8 cellular contexts compared by ENCODE assay signal in genomic region chr5:36739751-36740221, GRCh38.
DNase-seq lines count a peak whose midpoint lies in the region; ATAC-seq and TF ChIP-seq lines count a peak whose summit lies in the region.

No MANE protein-coding gene starts in this region.

- H3K4me2 ChIP-seq in Loucy (ENCODE audit: low read depth, low read length, poor library complexity, severe bottlenecking), result no peak overlapping the region

- H3K4me1 ChIP-seq in Loucy (ENCODE audit: insufficient read depth, low read length, poor library complexity, severe bottlenecking) (peaks cover 8% of the 10 kb centered on the region), SJCRH30 (peaks cover 27% of the 10 kb centered on the region), cardiac muscle cell (ENCODE audit: low read depth) (no peaks in the 10 kb centered on the region)

- H3K36me3 ChIP-seq in Loucy (ENCODE audit: insufficient read depth, low read length), result no peaks in the 10 kb centered on the region
- H3K36me3 ChIP-seq in SJCRH30, result no peaks in the 10 kb centered on the region
- no peaks in the 10 kb centered on the region for H3K36me3 ChIP-seq in cardiac muscle cell

- no peaks in the 10 kb centered on the region for H3K79me2 ChIP-seq in Loucy (ENCODE audit: insufficient read depth, low read length)

- no peak overlapping the region for H3K4me3 ChIP-seq in Loucy (ENCODE audit: low read length, poor library complexity, severe bottlenecking)
- peak overlapping the region; percentile 50 for H3K4me3 ChIP-seq in SJCRH30
- no peak overlapping the region for H3K4me3 ChIP-seq in cardiac muscle cell

- H3K27ac ChIP-seq in SJCRH30 (peak overlapping the region; percentile 75), cardiac muscle cell (no peak overlapping the region)

- peak overlapping the region; percentile 98 for H2AFZ ChIP-seq in Loucy (ENCODE audit: low read length)

- H4K20me1 ChIP-seq in Loucy (ENCODE audit: insufficient read depth, low read length, poor library complexity, severe bottlenecking), result no peaks in the 10 kb centered on the region

- peak; percentile 63 for ATAC-seq in GM21529 (IDR thresholded peaks at IDR 0.05; ENCODE audit: unreplicated experiment)

- no peaks in the 10 kb centered on the region for H3F3A ChIP-seq in Loucy (ENCODE audit: low read depth)

- H3K27me3 ChIP-seq in Loucy (ENCODE audit: insufficient read depth, low read length, poor library complexity, severe bottlenecking) (no peaks in the 10 kb centered on the region), SJCRH30 (no peaks in the 10 kb centered on the region), cardiac muscle cell (no peaks in the 10 kb centered on the region)

- no peaks in the 10 kb centered on the region for H3K9me2 ChIP-seq in Loucy (replicated peaks; ENCODE audit: low read depth, low read length)

- H3K9me3 ChIP-seq in Loucy (ENCODE audit: insufficient read depth, low read depth, low read length) (no peaks in the 10 kb centered on the region), SJCRH30 (replicated peaks) (no peaks in the 10 kb centered on the region), cardiac muscle cell (ENCODE audit: low read depth) (no peaks in the 10 kb centered on the region)

- peak; percentile 54 for DNase-seq in DMS153 treated with DMSO at 0.1 percent for 48 hours (lab: John Stamatoyannopoulos, UW; ENCODE audit: unreplicated experiment)
- DNase-seq in SJCRH30, result peak; percentile 79 to 94
- DNase-seq in activated gamma-delta T cell treated with anti-CD3 and anti-CD28 coated beads, Interleukin-2, amount 50 U/mL, for 16 hours (ENCODE audit: low read depth), result peak; percentile 39
- peak; percentile 69 to 89 for DNase-seq in cardiac muscle cell (ENCODE audit: low read depth in 1 of 2, low spot score in 1 of 2)
- DNase-seq in renal cortical epithelial cell (ENCODE audit: low read depth), result peak; percentile 71
- DNase-seq in DMS79 treated with DMSO at 0.1 percent for 48 hours (lab: John Stamatoyannopoulos, UW), result no peak

- TF ChIP-seq CTCF in Loucy (conservative IDR thresholded peaks at IDR 0.05; ENCODE audit: low read length) (peak; percentile 96), cardiac muscle cell (IDR thresholded peaks at IDR 0.05; ENCODE audit: low read depth, low read length) (peak; percentile 96)

- no peak overlapping the region for H3K9ac ChIP-seq in Loucy (ENCODE audit: low read depth, low read length, poor library complexity, severe bottlenecking)
